ENCODE assay signal across 8 cellular contexts in genomic region chr13:51221674-51222509, GRCh38. TPM values are rescaled to one million over a fixed set of nuclear protein-coding genes. Genes with fewer than 3 reads are reported as not detected.
A peak's percentile ranks its signal among the peaks of the same experiment; 100 is the strongest.
DNase-seq lines count a peak whose midpoint lies in the region; ATAC-seq and TF ChIP-seq lines count a peak whose summit lies in the region.

Gene FAM124A, plus strand, starts transcription at chr13:51222398. Its CDS starts 104 bp downstream, at chr13:51222502.

- no peaks in the 10 kb centered on the region for H4K20me1 ChIP-seq in hepatocyte (ENCODE audit: insufficient read depth, poor library complexity, severe bottlenecking)

- peak within 1 kb of the TSS; percentile 76 for H2AFZ ChIP-seq in hepatocyte

- no peaks in the 10 kb centered on the region for H3K79me2 ChIP-seq in hepatocyte

- under 1% methylated on average over 49 of the region's 86 CpGs for WGBS in hepatocyte (ENCODE audit: low lambda C conversion rate, missing lambda C conversion rate)

- H3K27me3 ChIP-seq in SJCRH30 (peaks cover 21% of the 10 kb centered on the region), hepatocyte (peaks cover 68% of the 10 kb centered on the region)

- H3K27ac ChIP-seq in SJCRH30: no peak within 1 kb of the TSS
- H3K27ac ChIP-seq in hepatocyte: no peak within 1 kb of the TSS

- H3K36me3 ChIP-seq in SJCRH30 (no peaks in the 10 kb centered on the region), hepatocyte (replicated peaks; ENCODE audit: insufficient read depth, low read depth) (no peaks in the 10 kb centered on the region)

- H3K9me3 ChIP-seq in SJCRH30 (replicated peaks): no peaks in the 10 kb centered on the region
- H3K9me3 ChIP-seq in hepatocyte (ENCODE audit: low read depth): no peaks in the 10 kb centered on the region

- ATAC-seq in GM18511 (IDR thresholded peaks at IDR 0.05; ENCODE audit: unreplicated experiment) (peak; percentile 92), HG03354 (IDR thresholded peaks at IDR 0.05; ENCODE audit: poor library complexity, severe bottlenecking, unreplicated experiment) (peak; percentile 71)

- peak within 1 kb of the TSS; percentile 99 for H3K4me2 ChIP-seq in hepatocyte

- DNase-seq in AG08395 (ENCODE audit: low spot score): peak; percentile 62
- DNase-seq in SJCRH30: peak; percentile 28 to 62
- peak in 39 of 58 donors; percentile 11 to 72 (median 49) for DNase-seq in anterior cingulate cortex (lab: John Stamatoyannopoulos, UW)
- DNase-seq in hepatocyte (ENCODE audit: low spot score): peak; percentile 80
- DNase-seq in retina: peak; percentile 76
- no peak for DNase-seq in ecto neural progenitor cell (ENCODE audit: low spot score)

- H3K4me3 ChIP-seq in SJCRH30 (peak within 1 kb of the TSS; percentile 71), hepatocyte (peak within 1 kb of the TSS; percentile 90)

- H3K9me2 ChIP-seq in hepatocyte (replicated peaks; ENCODE audit: insufficient read depth): no peaks in the 10 kb centered on the region

- H3K4me1 ChIP-seq in SJCRH30 (peaks cover 3% of the 10 kb centered on the region; the same call in 1 of the 2 replicates), hepatocyte (ENCODE audit: insufficient read depth) (no peaks in the 10 kb centered on the region)

- TF ChIP-seq CTCF in hepatocyte (IDR thresholded peaks at IDR 0.05; ENCODE audit: poor library complexity): no peak

RNA-seq across cellular contexts. Expression of gene FAM124A, which starts in this region (rescaled TPM):
- 0.45 and 0.73 TPM in 2 replicates for total RNA-seq in SJCRH30 (2014; rRNA removed; shearing (Covaris generic))
- 0.60 and 0.64 TPM in 2 replicates for total RNA-seq in hepatocyte
- polyA plus RNA-seq in hepatocyte: 1.7 TPM in 1 of 2 replicates, not detected in the other

Comparison
In these comparisons a context has a peak if more than half of its experiments do, and no peak if none do; other contexts are left out.
1. Peak in DNase-seq and H3K4me3 ChIP-seq in SJCRH30; RNA of the gene not detected or under 1 TPM.